Comparison of ENCODE assay signal across 1 cellular context in genomic region chr1:229410692-229411433, GRCh38.
A peak's percentile ranks its signal among the peaks of the same experiment; 100 is the strongest.
TF ChIP-seq lines count a peak whose summit lies in the region.

No MANE protein-coding gene starts in this region.

TF ChIP-seq in HepG2, 621 proteins besides CTCF, POLR2A, EP300 and RAD21 (continued from another document):
- TF ChIP-seq ZHX1 (CRISPR knock-in tag; IDR thresholded peaks at IDR 0.05; ENCODE audit: low read depth) (no peak), MEIS2 (CRISPR knock-in tag; IDR thresholded peaks at IDR 0.05) (no peak), ZNF296 (CRISPR knock-in tag; conservative IDR thresholded peaks at IDR 0.05) (no peak), NR3C1 (CRISPR knock-in tag; IDR thresholded peaks at IDR 0.05) (no peak), PHF21A (CRISPR knock-in tag; IDR thresholded peaks at IDR 0.05) (no peak), YEATS4 (CRISPR knock-in tag; IDR thresholded peaks at IDR 0.05; ENCODE audit: borderline replicate concordance) (no peak), RBM39 (IDR thresholded peaks at IDR 0.05; ENCODE audit: low read depth, low read length, poor library complexity, severe bottlenecking) (no peak), TOPORS (CRISPR knock-in tag; IDR thresholded peaks at IDR 0.05) (no peak), ZFY (CRISPR knock-in tag; IDR thresholded peaks at IDR 0.05) (no peak), ZNF496 (CRISPR knock-in tag; IDR thresholded peaks at IDR 0.05; ENCODE audit: insufficient replicate concordance) (no peak), ZNF263 (CRISPR knock-in tag; IDR thresholded peaks at IDR 0.05) (no peak), DMTF1 (CRISPR knock-in tag; IDR thresholded peaks at IDR 0.05) (no peak), CHD2 (IDR thresholded peaks at IDR 0.05; ENCODE audit: low read depth, low read length) (no peak), PCBP2 (optimal IDR thresholded peaks at IDR 0.05; ENCODE audit: low read depth, low read length, poor library complexity, severe bottlenecking) (peak; percentile 50), PHF20 (CRISPR knock-in tag; IDR thresholded peaks at IDR 0.05) (no peak), FIP1L1 (IDR thresholded peaks at IDR 0.05; ENCODE audit: borderline replicate concordance, insufficient read depth, low read depth, low read length) (no peak), UBTF (CRISPR knock-in tag; IDR thresholded peaks at IDR 0.05) (0 out of 2 replicates have a peak, but pooled peaks have one; percentile 23), ZNF143 (CRISPR knock-in tag; IDR thresholded peaks at IDR 0.05) (no peak), ZNF556 (CRISPR knock-in tag; IDR thresholded peaks at IDR 0.05; ENCODE audit: borderline replicate concordance) (no peak), HNRNPK (IDR thresholded peaks at IDR 0.05; ENCODE audit: low read depth, low read length, poor library complexity, severe bottlenecking) (peak; percentile 85), PCBP1 (IDR thresholded peaks at IDR 0.05; ENCODE audit: borderline replicate concordance, low read depth, low read length) (0 out of 2 replicates have a peak, but pooled peaks have one; percentile 69), NFYB (CRISPR knock-in tag; IDR thresholded peaks at IDR 0.05) (no peak), SALL1 (CRISPR knock-in tag; IDR thresholded peaks at IDR 0.05) (no peak), HOXD1 (CRISPR knock-in tag; IDR thresholded peaks at IDR 0.05) (no peak), ZBTB1 (CRISPR knock-in tag; IDR thresholded peaks at IDR 0.05; ENCODE audit: borderline replicate concordance) (no peak), ZNF563 (CRISPR knock-in tag; IDR thresholded peaks at IDR 0.05) (no peak), ZSCAN25 (CRISPR knock-in tag; IDR thresholded peaks at IDR 0.05) (0 out of 2 replicates have a peak, but pooled peaks have one; percentile 43), ZZZ3 (CRISPR knock-in tag; IDR thresholded peaks at IDR 0.05; ENCODE audit: borderline replicate concordance) (no peak), BATF2 (CRISPR knock-in tag; IDR thresholded peaks at IDR 0.05) (no peak), ATF2 (CRISPR knock-in tag; IDR thresholded peaks at IDR 0.05) (no peak), FOSL2 (CRISPR knock-in tag; IDR thresholded peaks at IDR 0.05) (peak; percentile 39; the same call in 1 of the 2 replicates), ARNT2 (CRISPR knock-in tag; IDR thresholded peaks at IDR 0.05; ENCODE audit: low read depth) (no peak), ZNF800 (CRISPR knock-in tag; IDR thresholded peaks at IDR 0.05) (no peak), TARDBP (CRISPR knock-in tag; IDR thresholded peaks at IDR 0.05) (no peak), ZNF224 (CRISPR knock-in tag; IDR thresholded peaks at IDR 0.05) (no peak), SRSF4 (IDR thresholded peaks at IDR 0.05; ENCODE audit: low read depth, low read length, poor library complexity, severe bottlenecking) (no peak), ZNF501 (CRISPR knock-in tag; IDR thresholded peaks at IDR 0.05) (no peak)
